ENCODE assay signal across 14 cellular contexts in the genomic region with DNA sequence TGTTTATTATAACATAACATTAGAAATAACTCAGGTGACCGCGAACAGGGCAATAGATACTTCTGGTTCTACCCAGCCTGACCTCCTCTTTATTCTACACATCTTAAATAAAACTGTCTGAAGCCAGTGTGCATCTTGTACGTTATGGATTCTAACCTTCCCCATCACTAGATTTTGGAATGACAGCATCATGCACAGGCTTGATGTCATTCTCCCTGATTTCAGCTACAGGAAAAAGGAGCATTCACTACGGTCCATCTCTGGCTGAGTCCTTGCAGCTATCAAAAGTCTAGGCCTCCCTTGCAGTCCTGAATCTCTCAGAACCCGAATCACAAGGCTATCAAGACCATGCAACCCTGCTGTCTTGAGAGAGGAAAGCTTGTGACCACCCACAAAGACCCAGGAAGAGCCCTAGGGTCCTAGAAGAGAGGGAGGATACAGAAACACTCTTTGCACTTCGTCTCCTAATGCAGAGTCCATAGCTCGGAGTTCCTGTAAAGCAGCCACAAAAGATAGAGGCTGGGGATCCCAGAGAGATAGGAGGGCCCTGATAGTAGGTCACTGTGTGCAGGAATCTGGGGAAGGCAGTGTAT. TPM values are rescaled to one million over a fixed set of nuclear protein-coding genes. Genes with fewer than 3 reads are reported as not detected.
DNase-seq lines count a peak whose midpoint lies in the region; ATAC-seq and TF ChIP-seq lines count a peak whose summit lies in the region.
"Had no signal": no experiment of that assay in that cellular context is flagged by ENCODE, and none has a peak within 500 bp of the region (broad histone marks: within the 10 kb centered on the region; RNA-seq: fewer than 3 reads in every experiment).

No MANE protein-coding gene starts in this region.

- no peak for ATAC-seq in effector memory CD8-positive, alpha-beta T cell (replicated peaks)
- ATAC-seq in stimulated activated naive CD8-positive, alpha-beta T cell treated with anti-CD3 and anti-CD28 coated beads, Interleukin-15, amount 100 ng/mL, for 72 hours, result no peak
- ATAC-seq in HG03025 (IDR thresholded peaks at IDR 0.05; ENCODE audit: low FRiP score, unreplicated experiment), result no peak
- no peak for ATAC-seq in HG03520 (IDR thresholded peaks at IDR 0.05; ENCODE audit: unreplicated experiment)
- ATAC-seq: foreskin keratinocyte had no signal

- no peaks in the 10 kb centered on the region for H3K27me3 Mint-ChIP-seq in activated CD4-positive, alpha-beta T cell treated with anti-CD3 and anti-CD28 coated beads, Interleukin-2, amount 10 ng/mL, durations not matched to agents 7 days and 5 days
- no peaks in the 10 kb centered on the region for H3K27me3 Mint-ChIP-seq in effector memory CD8-positive, alpha-beta T cell
- no peaks in the 10 kb centered on the region for H3K27me3 Mint-ChIP-seq in stimulated activated naive CD8-positive, alpha-beta T cell treated with anti-CD3 and anti-CD28 coated beads, Interleukin-15, amount 100 ng/mL, for 72 hours

- H3F3A ChIP-seq in MM.1S (ENCODE audit: insufficient read depth, low read length), result no peaks in the 10 kb centered on the region

- H3K4me1 Mint-ChIP-seq in activated CD4-positive, alpha-beta T cell treated with anti-CD3 and anti-CD28 coated beads, Interleukin-2, amount 10 ng/mL, durations not matched to agents 7 days and 5 days, result peaks cover 45% of the 10 kb centered on the region
- H3K4me1 Mint-ChIP-seq in effector memory CD8-positive, alpha-beta T cell (ENCODE audit: low read depth in 2 of 2), result peaks cover 43 to 59% of the 10 kb centered on the region in 2 donors
- H3K4me1 Mint-ChIP-seq in stimulated activated naive CD8-positive, alpha-beta T cell treated with anti-CD3 and anti-CD28 coated beads, Interleukin-15, amount 100 ng/mL, for 72 hours, result peaks cover 42% of the 10 kb centered on the region

- no peaks in the 10 kb centered on the region for H4K20me1 ChIP-seq in MM.1S (ENCODE audit: insufficient read depth, low read length)

- H3K9me3 Mint-ChIP-seq in activated CD4-positive, alpha-beta T cell treated with anti-CD3 and anti-CD28 coated beads, Interleukin-2, amount 10 ng/mL, durations not matched to agents 7 days and 5 days, result peaks cover 11% of the 10 kb centered on the region
- no peaks in the 10 kb centered on the region for H3K9me3 Mint-ChIP-seq in effector memory CD8-positive, alpha-beta T cell
- H3K9me3 Mint-ChIP-seq in stimulated activated naive CD8-positive, alpha-beta T cell treated with anti-CD3 and anti-CD28 coated beads, Interleukin-15, amount 100 ng/mL, for 72 hours, result no peaks in the 10 kb centered on the region

- no peaks in the 10 kb centered on the region for H3K79me2 ChIP-seq in MM.1S (ENCODE audit: low read length)

- CTCF ChIA-PET in activated CD4-positive, alpha-beta T cell treated with anti-CD3 and anti-CD28 coated beads, Interleukin-2, amount 10 ng/mL, durations not matched to agents 7 days and 5 days (lab: Charles Lee), result interaction anchor here (1.3 kb wide), 2 partner anchors 8 to 18 kb away, joined by 3 read pairs; no protein-coding TSS in a partner anchor

- H3K9me3 ChIP-seq in MM.1S (replicated peaks; ENCODE audit: insufficient read depth, low read length), result no peaks in the 10 kb centered on the region
- H3K9me3 ChIP-seq: A549 had no signal

- no peaks in the 10 kb centered on the region for H3K36me3 ChIP-seq in MM.1S (replicated peaks; ENCODE audit: insufficient read depth, low read length)

- POLR2A ChIA-PET in activated CD4-positive, alpha-beta T cell treated with anti-CD3 and anti-CD28 coated beads, Interleukin-2, amount 10 ng/mL, durations not matched to agents 7 days and 5 days (lab: Charles Lee), result no interaction called here

- H3K4me2 ChIP-seq in MM.1S (ENCODE audit: low read depth, low read length), result peak overlapping the region; percentile 61; the same call in 1 of the 2 replicates
- H3K4me2 ChIP-seq: A549 had no signal

- H3K4me3 ChIP-seq in MM.1S (ENCODE audit: low read length), result peak overlapping the region; percentile 64
- H3K4me3 ChIP-seq: A549 had no signal

- no peak overlapping the region for H3K27ac ChIP-seq in MM.1S (ENCODE audit: low read length)
- H3K27ac ChIP-seq: A549, foreskin keratinocyte had no signal

- no peaks in the 10 kb centered on the region for H3K9me2 ChIP-seq in MM.1S (replicated peaks; ENCODE audit: insufficient read depth, low read length)

- DNase-seq in activated CD4-positive, alpha-beta T cell treated with anti-CD3 and anti-CD28 coated beads, Interleukin-2, amount 10 ng/mL, durations not matched to agents 7 days and 5 days, result no peak
- DNase-seq in activated CD4-positive, alpha-beta T cell treated with anti-CD3 and anti-CD28 coated beads, Interleukin-2, amount 50 U/mL, for 1 hour, result no peak
- no peak for DNase-seq in MM.1S
- DNase-seq in effector memory CD8-positive, alpha-beta T cell, result no peak
- DNase-seq in stimulated activated naive CD8-positive, alpha-beta T cell treated with anti-CD3 and anti-CD28 coated beads, Interleukin-15, amount 100 ng/mL, for 72 hours, result no peak
- DNase-seq in NCI-H2029 (lab: John Stamatoyannopoulos, UW), result no peak
- DNase-seq: cortex of kidney, foreskin keratinocyte, IMR-90, NCI-H2029 treated with DMSO at 0.1 percent for 48 hours, retina had no signal

- H3K27ac Mint-ChIP-seq in activated CD4-positive, alpha-beta T cell treated with anti-CD3 and anti-CD28 coated beads, Interleukin-2, amount 10 ng/mL, durations not matched to agents 7 days and 5 days, result no peak overlapping the region
- peak overlapping the region; percentile 88 to 96 for H3K27ac Mint-ChIP-seq in effector memory CD8-positive, alpha-beta T cell
- no peak overlapping the region for H3K27ac Mint-ChIP-seq in stimulated activated naive CD8-positive, alpha-beta T cell treated with anti-CD3 and anti-CD28 coated beads, Interleukin-15, amount 100 ng/mL, for 72 hours

- no peaks in the 10 kb centered on the region for H3K27me3 ChIP-seq in MM.1S (replicated peaks; ENCODE audit: insufficient read depth, low read length)

- no peak overlapping the region for H3K9ac ChIP-seq in MM.1S (ENCODE audit: low read length)

- peaks cover 18% of the 10 kb centered on the region for H3K4me1 ChIP-seq in MM.1S (ENCODE audit: low read length)
- H3K4me1 ChIP-seq: A549, foreskin keratinocyte had no signal

- peaks cover 20% of the 10 kb centered on the region for H3K36me3 Mint-ChIP-seq in activated CD4-positive, alpha-beta T cell treated with anti-CD3 and anti-CD28 coated beads, Interleukin-2, amount 10 ng/mL, durations not matched to agents 7 days and 5 days (ENCODE audit: low read depth)
- H3K36me3 Mint-ChIP-seq in effector memory CD8-positive, alpha-beta T cell (ENCODE audit: insufficient read depth), result peaks cover 9% of the 10 kb centered on the region

- H3K4me3 Mint-ChIP-seq in activated CD4-positive, alpha-beta T cell treated with anti-CD3 and anti-CD28 coated beads, Interleukin-2, amount 10 ng/mL, durations not matched to agents 7 days and 5 days, result peak overlapping the region; percentile 79
- H3K4me3 Mint-ChIP-seq in effector memory CD8-positive, alpha-beta T cell, result peak overlapping the region; percentile 76 to 87
- peak overlapping the region; percentile 36 to 72 for H3K4me3 Mint-ChIP-seq in stimulated activated naive CD8-positive, alpha-beta T cell treated with anti-CD3 and anti-CD28 coated beads, Interleukin-15, amount 100 ng/mL, for 72 hours

- no peak overlapping the region for H2AFZ ChIP-seq in MM.1S (ENCODE audit: low read length)

- no peak for TF ChIP-seq CTCF in MM.1S (IDR thresholded peaks at IDR 0.05; ENCODE audit: low read length)

RNA-seq across cellular contexts. Expression of a gene that starts 0.8 kb away (rescaled TPM):
- 10 to 100 TPM; 26.2 to 29.6 TPM for total RNA-seq in activated CD4-positive, alpha-beta T cell treated with anti-CD3 and anti-CD28 coated beads, Interleukin-2, amount 10 ng/mL, durations not matched to agents 7 days and 5 days
- total RNA-seq: IMR-90 had no signal

RNA-seq across cellular contexts. Expression of a gene that starts 3.2 kb away (rescaled TPM):
- total RNA-seq in activated CD4-positive, alpha-beta T cell treated with anti-CD3 and anti-CD28 coated beads, Interleukin-2, amount 10 ng/mL, durations not matched to agents 7 days and 5 days, result 10 to 100 TPM; 24.7 to 26.2 TPM

Comparison
In these comparisons a context has a peak if more than half of its experiments do, and no peak if none do; other contexts are left out.
1. H3K27ac Mint-ChIP-seq: peak in effector memory CD8-positive, alpha-beta T cell (2 of 2); none in activated CD4-positive, alpha-beta T cell treated with anti-CD3 and anti-CD28 coated beads, Interleukin-2, amount 10 ng/mL, durations not matched to agents 7 days and 5 days (single experiment) and stimulated activated naive CD8-positive, alpha-beta T cell treated with anti-CD3 and anti-CD28 coated beads, Interleukin-15, amount 100 ng/mL, for 72 hours (0 of 2).
2. Peak in every context shown above with its lines, with median percentiles within 50 percentile points of each other: H3K4me3 Mint-ChIP-seq.